In the genomic region with DNA sequence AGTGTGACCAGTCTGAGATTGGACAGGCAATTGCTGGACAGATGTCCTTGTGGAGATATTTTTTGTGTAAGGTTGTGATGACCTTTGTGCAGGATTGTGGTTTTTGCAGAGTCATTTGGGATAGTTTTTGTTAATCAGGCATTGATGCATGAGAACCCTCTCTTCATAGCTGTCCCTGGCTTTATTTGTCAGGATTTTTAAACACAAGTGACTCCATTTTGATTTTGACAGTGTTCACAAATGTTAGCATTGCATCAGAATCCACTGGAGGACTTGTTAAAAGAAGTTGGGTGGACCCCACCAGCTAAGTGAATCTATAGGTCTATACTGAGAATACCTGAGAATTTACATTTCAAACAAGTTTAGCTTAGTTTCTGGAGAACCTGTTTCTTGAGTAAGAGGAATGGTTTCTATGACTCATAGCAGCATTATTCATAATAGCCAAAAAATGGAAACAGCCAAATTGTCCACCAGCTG, we compare ENCODE assay signal across 1 cellular context.
TF ChIP-seq lines count a peak whose summit lies in the region.

No MANE protein-coding gene starts in this region.

TF ChIP-seq in K562, 482 proteins besides CTCF, POLR2A, EP300 and RAD21 (continued from another document and continues in another):
- TF ChIP-seq, protein P1, sequence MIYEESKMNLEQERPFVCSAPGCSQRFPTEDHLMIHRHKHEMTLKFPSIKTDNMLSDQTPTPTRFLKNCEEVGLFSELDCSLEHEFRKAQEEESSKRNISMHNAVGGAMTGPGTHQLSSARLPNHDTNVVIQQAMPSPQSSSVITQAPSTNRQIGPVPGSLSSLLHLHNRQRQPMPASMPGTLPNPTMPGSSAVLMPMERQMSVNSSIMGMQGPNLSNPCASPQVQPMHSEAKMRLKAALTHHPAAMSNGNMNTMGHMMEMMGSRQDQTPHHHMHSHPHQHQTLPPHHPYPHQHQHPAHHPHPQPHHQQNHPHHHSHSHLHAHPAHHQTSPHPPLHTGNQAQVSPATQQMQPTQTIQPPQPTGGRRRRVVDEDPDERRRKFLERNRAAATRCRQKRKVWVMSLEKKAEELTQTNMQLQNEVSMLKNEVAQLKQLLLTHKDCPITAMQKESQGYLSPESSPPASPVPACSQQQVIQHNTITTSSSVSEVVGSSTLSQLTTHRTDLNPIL (CRISPR knock-in tag; IDR thresholded peaks at IDR 0.05) = no peak
- TF ChIP-seq NR2C2 (CRISPR knock-in tag; IDR thresholded peaks at IDR 0.05) = no peak
- TF ChIP-seq NR2C2 (tag; IDR thresholded peaks at IDR 0.05) = peak; percentile 24; the same call in 1 of the 2 replicates
- TF ChIP-seq NEUROD1 (IDR thresholded peaks at IDR 0.05; ENCODE audit: borderline replicate concordance, low read depth, low read length, partially characterized antibody) = no peak
- TF ChIP-seq PBX2 (CRISPR knock-in tag; IDR thresholded peaks at IDR 0.05; ENCODE audit: low read depth) = no peak
- 0 out of 2 replicates have a peak, but pooled peaks have one; percentile 19 for TF ChIP-seq PBX2 (tag; conservative IDR thresholded peaks at IDR 0.05; ENCODE audit: low read depth)
- no peak for TF ChIP-seq ZNF3 (CRISPR knock-in tag; IDR thresholded peaks at IDR 0.05)
- TF ChIP-seq MCM2 (IDR thresholded peaks at IDR 0.05; ENCODE audit: low read depth) = no peak
- TF ChIP-seq BACH1 (tag; IDR thresholded peaks at IDR 0.05) = 0 out of 2 replicates have a peak, but pooled peaks have one; percentile 31
- no peak for TF ChIP-seq HEY1 (CRISPR knock-in tag; IDR thresholded peaks at IDR 0.05; ENCODE audit: borderline replicate concordance)
- no peak for TF ChIP-seq BRD9 (IDR thresholded peaks at IDR 0.05; ENCODE audit: low read depth, partially characterized antibody)
- no peak for TF ChIP-seq ZFP1 (CRISPR knock-in tag; IDR thresholded peaks at IDR 0.05)
- TF ChIP-seq RCOR1 (IDR thresholded peaks at IDR 0.05; ENCODE audit: borderline replicate concordance in 1 of 2, low read depth in 2 of 2, low read length in 2 of 2) = peak in 1 of 2 experiments; percentile 10; a peak in 1 of 4 replicates
- no peak for TF ChIP-seq ZBTB7A (IDR thresholded peaks at IDR 0.05; ENCODE audit: borderline replicate concordance, control insufficient read depth, low read depth, low read length)
- no peak for TF ChIP-seq COPS2 (conservative IDR thresholded peaks at IDR 0.05)
- TF ChIP-seq MCM5 (IDR thresholded peaks at IDR 0.05; ENCODE audit: low read depth) = no peak
- no peak for TF ChIP-seq ZNF431 (CRISPR knock-in tag; IDR thresholded peaks at IDR 0.05)
- TF ChIP-seq ZNF445 (CRISPR knock-in tag; IDR thresholded peaks at IDR 0.05; ENCODE audit: low read depth) = no peak
- 0 out of 4 replicates have a peak, but pooled peaks have one; percentile 23 to 36 for TF ChIP-seq KDM1A (IDR thresholded peaks at IDR 0.05)
- TF ChIP-seq ZNF384 (IDR thresholded peaks at IDR 0.05; ENCODE audit: low read depth, low read length) = no peak
- TF ChIP-seq NFE2 (IDR thresholded peaks at IDR 0.05; ENCODE audit: low read depth) = peak; percentile 59
- no peak for TF ChIP-seq HDGF (IDR thresholded peaks at IDR 0.05)
- TF ChIP-seq, protein P2, sequence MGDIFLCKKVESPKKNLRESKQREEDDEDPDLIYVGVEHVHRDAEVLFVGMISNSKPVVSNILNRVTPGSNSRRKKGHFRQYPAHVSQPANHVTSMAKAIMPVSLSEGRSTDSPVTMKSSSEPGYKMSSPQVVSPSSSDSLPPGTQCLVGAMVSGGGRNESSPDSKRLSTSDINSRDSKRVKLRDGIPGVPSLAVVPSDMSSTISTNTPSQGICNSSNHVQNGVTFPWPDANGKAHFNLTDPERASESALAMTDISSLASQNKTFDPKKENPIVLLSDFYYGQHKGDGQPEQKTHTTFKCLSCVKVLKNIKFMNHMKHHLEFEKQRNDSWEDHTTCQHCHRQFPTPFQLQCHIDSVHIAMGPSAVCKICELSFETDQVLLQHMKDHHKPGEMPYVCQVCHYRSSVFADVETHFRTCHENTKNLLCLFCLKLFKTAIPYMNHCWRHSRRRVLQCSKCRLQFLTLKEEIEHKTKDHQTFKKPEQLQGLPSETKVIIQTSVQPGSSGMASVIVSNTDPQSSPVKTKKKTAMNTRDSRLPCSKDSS (IDR thresholded peaks at IDR 0.05; ENCODE audit: low read depth, partially characterized antibody) = no peak
- no peak for TF ChIP-seq STAG1 (CRISPR knock-in tag; IDR thresholded peaks at IDR 0.05; ENCODE audit: borderline replicate concordance)
- no peak for TF ChIP-seq FOXA1 (IDR thresholded peaks at IDR 0.05; ENCODE audit: borderline replicate concordance)
- TF ChIP-seq, protein P3, sequence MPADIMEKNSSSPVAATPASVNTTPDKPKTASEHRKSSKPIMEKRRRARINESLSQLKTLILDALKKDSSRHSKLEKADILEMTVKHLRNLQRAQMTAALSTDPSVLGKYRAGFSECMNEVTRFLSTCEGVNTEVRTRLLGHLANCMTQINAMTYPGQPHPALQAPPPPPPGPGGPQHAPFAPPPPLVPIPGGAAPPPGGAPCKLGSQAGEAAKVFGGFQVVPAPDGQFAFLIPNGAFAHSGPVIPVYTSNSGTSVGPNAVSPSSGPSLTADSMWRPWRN (IDR thresholded peaks at IDR 0.05; ENCODE audit: low read depth) = no peak
- TF ChIP-seq ZNF764 (CRISPR knock-in tag; IDR thresholded peaks at IDR 0.05; ENCODE audit: low read depth) = no peak
- no peak for TF ChIP-seq GABPA (tag; conservative IDR thresholded peaks at IDR 0.05; ENCODE audit: low read depth)
- no peak for TF ChIP-seq HOXB6 (CRISPR knock-in tag; IDR thresholded peaks at IDR 0.05; ENCODE audit: borderline replicate concordance)
- TF ChIP-seq ZNF324 (CRISPR knock-in tag; IDR thresholded peaks at IDR 0.05) = no peak
- TF ChIP-seq, protein P4, sequence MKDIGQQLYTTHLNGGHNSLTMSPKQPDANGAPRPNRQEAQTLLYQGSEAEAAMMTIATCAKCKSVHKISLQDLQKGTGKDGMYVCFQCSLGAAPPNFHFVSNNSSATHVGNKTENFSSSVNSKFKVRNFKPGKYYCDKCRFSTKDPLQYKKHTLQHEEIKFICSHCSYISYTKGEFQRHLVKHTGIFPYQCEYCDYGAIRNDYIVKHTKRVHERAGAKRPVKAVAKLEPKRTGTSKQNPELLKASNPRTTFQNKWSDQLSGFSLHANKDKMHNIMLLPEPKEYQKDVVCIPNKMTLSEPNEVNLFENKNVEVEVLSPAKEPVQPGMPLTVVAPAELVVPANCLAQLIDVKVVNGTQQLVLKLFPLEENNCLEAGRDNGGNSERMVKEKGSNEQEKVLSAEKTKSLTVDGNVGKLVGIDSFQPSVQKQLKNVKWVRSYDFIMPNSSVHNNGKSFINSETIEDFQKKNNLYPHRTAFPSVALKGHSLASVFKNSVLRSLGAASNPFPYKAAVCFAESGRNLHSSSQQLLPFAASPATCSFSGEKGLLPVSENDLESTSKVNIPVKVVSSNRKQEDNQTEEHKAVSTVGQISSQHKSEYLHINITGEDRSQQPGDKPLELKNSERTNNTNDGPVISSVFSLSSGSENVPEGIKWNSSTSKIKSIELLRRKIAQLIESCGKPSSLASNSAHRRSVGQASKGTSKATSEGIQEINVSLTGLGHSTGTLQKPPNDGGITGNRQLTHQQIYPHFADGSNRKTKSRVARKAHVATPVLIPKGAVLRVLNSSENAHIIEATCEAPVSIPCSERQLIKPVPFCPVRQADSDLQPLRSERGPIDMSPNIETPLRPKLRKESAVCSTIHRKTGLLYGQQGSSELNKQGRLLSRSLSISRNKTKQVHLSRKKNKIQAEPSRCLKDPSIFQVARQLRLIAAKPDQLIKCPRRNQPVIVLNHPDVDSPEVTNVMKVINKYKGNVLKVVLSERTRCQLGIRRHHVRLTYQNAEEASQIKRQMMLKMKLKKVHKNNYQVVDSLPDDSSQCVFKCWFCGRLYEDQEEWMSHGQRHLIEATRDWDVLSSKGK (CRISPR knock-in tag; IDR thresholded peaks at IDR 0.05) = no peak
- TF ChIP-seq RBM34 (IDR thresholded peaks at IDR 0.05; ENCODE audit: borderline replicate concordance, insufficient read depth, low read length) = no peak
- TF ChIP-seq TEAD1 (CRISPR knock-in tag; IDR thresholded peaks at IDR 0.05) = peak in 1 of 2 experiments; percentile 80; a peak in 2 of 4 replicates
- TF ChIP-seq ZNF311 (CRISPR knock-in tag; IDR thresholded peaks at IDR 0.05) = peak; percentile 90
- no peak for TF ChIP-seq TEAD4 (IDR thresholded peaks at IDR 0.05; ENCODE audit: low read length)
- TF ChIP-seq TEAD4 (CRISPR knock-in tag; IDR thresholded peaks at IDR 0.05; ENCODE audit: borderline replicate concordance) = no peak
- no peak for TF ChIP-seq ZNF57 (CRISPR knock-in tag; IDR thresholded peaks at IDR 0.05)
- TF ChIP-seq NR2C1 (IDR thresholded peaks at IDR 0.05) = no peak
- peak; percentile 66 for TF ChIP-seq NR2C1 (tag; IDR thresholded peaks at IDR 0.05)
- peak; percentile 55; the same call in 1 of the 2 replicates for TF ChIP-seq TSHZ1 (CRISPR knock-in tag; IDR thresholded peaks at IDR 0.05)
- TF ChIP-seq PTRF (tag; IDR thresholded peaks at IDR 0.05) = 0 out of 2 replicates have a peak, but pooled peaks have one; percentile 60
- TF ChIP-seq NKRF (IDR thresholded peaks at IDR 0.05; ENCODE audit: borderline replicate concordance) = no peak
- no peak for TF ChIP-seq ZNF398 (CRISPR knock-in tag; IDR thresholded peaks at IDR 0.05)
